ENCODE assay signal across 35 cellular contexts in the genomic region with DNA sequence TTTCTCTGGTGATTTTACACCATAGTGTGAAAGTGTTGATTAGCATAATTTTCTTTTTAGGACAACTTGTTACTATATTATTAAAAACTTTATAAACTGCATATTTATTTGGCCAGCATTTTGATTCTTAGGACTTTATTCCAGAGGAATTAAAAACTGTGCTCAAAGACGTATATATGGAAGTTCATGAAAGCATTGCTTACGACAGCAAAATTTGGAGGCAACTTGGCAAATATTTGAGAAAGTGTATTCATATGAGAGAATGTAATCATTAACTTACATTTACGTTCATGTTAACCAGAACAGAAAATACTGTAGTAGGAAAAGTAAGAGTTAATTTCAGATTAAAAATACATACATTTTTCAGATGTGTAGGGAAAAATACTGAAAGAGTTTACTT.
"Had no signal": no experiment of that assay in that cellular context is flagged by ENCODE, and none has a peak within 500 bp of the region (broad histone marks: within the 10 kb centered on the region; RNA-seq: fewer than 3 reads in every experiment).

No MANE protein-coding gene starts in this region.

- H3K36me3 ChIP-seq: MG63 had no signal

- H3K9ac ChIP-seq: KMS-11 had no signal

- H3K4me3 ChIP-seq: MG63 had no signal

- H3K9me3 ChIP-seq: MG63 had no signal

- H3K4me2 ChIP-seq: KMS-11 had no signal

- DNase-seq: Karpas-422, Kasumi-1, MG63, MM.1S, MV-4-11, NCI-H1048, NCI-H1092, NCI-H1092 treated with DMSO at 0.1 percent for 48 hours, NCI-H1105, NCI-H1105 treated with DMSO at 0.1 percent for 48 hours, NCI-H1417, NCI-H1417 treated with DMSO at 0.1 percent for 48 hours, NCI-H1436, NCI-H1436 treated with DMSO at 0.1 percent for 48 hours, NCI-H146, NCI-H1694, NCI-H1694 treated with DMSO at 0.1 percent for 48 hours, NCI-H187, NCI-H187 treated with DMSO at 0.1 percent for 48 hours, NCI-H1930, NCI-H2029, NCI-H2029 treated with DMSO at 0.1 percent for 48 hours, NCI-H2081 treated with DMSO at 0.1 percent for 48 hours, NCI-H2107, NCI-H2171, NCI-H2171 treated with DMSO at 0.1 percent for 48 hours, NCI-H2227 treated with DMSO at 0.1 percent for 48 hours, NCI-H226, NCI-H345, NCI-H446, NCI-H446 treated with DMSO at 0.1 percent for 48 hours, NCI-H510A, NCI-H510A treated with DMSO at 0.1 percent for 48 hours, NCI-H524 had no signal

- H3K27ac ChIP-seq: KMS-11 had no signal

- H3K27me3 ChIP-seq: MG63 had no signal
